8 cellular contexts compared by ENCODE assay signal in the genomic region with DNA sequence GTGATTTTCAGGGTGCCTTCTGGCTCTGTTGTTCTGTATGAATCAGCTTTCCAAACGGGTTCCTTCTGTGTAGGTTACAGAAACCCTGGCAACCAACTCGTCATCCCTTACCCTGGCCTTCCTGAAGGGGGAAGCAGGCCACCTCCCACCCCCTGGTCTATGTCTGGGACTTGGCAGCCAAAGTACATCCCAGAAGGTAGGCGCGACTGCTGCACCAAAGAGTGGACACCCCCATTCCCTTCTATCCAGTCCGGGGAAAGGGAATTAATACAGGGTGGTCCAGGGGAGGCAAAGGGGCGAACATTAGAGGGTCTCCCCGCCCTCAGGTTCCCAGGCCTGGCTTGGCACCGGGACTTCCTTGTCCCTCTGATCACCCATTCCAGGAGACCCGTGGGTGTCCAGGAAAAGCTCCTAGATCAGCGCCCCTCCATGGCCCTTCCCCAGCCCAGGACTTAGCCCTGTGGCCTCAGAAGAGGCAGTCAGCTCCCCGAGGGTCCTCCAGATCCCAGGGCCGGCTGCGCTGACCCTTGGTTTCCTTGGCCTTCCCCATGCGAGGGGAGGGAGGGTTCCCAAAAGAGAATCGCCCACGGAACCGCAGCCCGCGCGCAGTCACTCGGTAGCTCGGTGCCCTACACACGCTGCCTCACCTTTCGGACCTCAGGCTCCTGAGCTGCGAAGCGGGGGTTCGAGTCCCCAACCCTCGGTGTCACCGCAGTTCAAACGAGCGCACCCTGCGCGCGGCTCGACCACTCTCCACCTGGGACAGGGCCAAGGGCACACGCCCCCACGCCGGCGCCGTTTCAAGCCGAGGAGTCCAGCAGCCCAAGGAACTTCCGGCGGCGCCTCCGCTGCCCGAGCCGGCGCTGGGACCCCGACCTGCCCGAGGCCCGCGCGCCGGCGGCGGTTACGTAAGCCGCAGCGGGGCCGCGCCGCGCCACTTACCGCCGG. TPM values are rescaled to one million over a fixed set of nuclear protein-coding genes. Genes with fewer than 3 reads are reported as not detected.
A peak's percentile ranks its signal among the peaks of the same experiment; 100 is the strongest.
DNase-seq lines count a peak whose midpoint lies in the region; ATAC-seq and TF ChIP-seq lines count a peak whose summit lies in the region.

A gene with protein sequence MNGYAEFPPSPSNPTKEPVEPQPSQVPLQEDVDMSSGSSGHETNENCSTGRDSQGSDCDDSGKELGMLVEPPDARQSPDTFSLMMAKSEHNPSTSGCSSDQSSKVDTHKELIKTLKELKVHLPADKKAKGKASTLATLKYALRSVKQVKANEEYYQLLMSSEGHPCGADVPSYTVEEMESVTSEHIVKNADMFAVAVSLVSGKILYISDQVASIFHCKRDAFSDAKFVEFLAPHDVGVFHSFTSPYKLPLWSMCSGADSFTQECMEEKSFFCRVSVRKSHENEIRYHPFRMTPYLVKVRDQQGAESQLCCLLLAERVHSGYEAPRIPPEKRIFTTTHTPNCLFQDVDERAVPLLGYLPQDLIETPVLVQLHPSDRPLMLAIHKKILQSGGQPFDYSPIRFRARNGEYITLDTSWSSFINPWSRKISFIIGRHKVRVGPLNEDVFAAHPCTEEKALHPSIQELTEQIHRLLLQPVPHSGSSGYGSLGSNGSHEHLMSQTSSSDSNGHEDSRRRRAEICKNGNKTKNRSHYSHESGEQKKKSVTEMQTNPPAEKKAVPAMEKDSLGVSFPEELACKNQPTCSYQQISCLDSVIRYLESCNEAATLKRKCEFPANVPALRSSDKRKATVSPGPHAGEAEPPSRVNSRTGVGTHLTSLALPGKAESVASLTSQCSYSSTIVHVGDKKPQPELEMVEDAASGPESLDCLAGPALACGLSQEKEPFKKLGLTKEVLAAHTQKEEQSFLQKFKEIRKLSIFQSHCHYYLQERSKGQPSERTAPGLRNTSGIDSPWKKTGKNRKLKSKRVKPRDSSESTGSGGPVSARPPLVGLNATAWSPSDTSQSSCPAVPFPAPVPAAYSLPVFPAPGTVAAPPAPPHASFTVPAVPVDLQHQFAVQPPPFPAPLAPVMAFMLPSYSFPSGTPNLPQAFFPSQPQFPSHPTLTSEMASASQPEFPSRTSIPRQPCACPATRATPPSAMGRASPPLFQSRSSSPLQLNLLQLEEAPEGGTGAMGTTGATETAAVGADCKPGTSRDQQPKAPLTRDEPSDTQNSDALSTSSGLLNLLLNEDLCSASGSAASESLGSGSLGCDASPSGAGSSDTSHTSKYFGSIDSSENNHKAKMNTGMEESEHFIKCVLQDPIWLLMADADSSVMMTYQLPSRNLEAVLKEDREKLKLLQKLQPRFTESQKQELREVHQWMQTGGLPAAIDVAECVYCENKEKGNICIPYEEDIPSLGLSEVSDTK (N-terminal part only) (minus strand): TSS at position 909 of the 948 bp plus-strand sequence. CDS start 10,674 bp downstream, outside the sequence.

- H3K4me1 Mint-ChIP-seq in activated CD4-positive, alpha-beta memory T cell treated with anti-CD3 and anti-CD28 coated beads, Interleukin-2, amount 10 ng/mL, durations not matched to agents 7 days and 5 days = peaks cover 25% of the 10 kb centered on the region

- no peaks in the 10 kb centered on the region for H3K9me3 ChIP-seq in mucosa of descending colon

- H3K4me3 Mint-ChIP-seq in activated CD4-positive, alpha-beta memory T cell treated with anti-CD3 and anti-CD28 coated beads, Interleukin-2, amount 10 ng/mL, durations not matched to agents 7 days and 5 days = peak within 1 kb of the TSS; percentile 87

- POLR2A ChIA-PET in activated CD4-positive, alpha-beta memory T cell treated with anti-CD3 and anti-CD28 coated beads, Interleukin-2, amount 10 ng/mL, durations not matched to agents 7 days and 5 days (lab: Charles Lee) = interaction anchor here (0.8 to 3.3 kb wide), 9 partner anchors 25 to 595 kb away, joined by 3 to 7 read pairs (median 4); a partner anchor contains a TSS

- H3K4me1 ChIP-seq in mucosa of descending colon (ENCODE audit: low read depth) = peaks cover 54% of the 10 kb centered on the region

- H3K9me3 Mint-ChIP-seq in activated CD4-positive, alpha-beta memory T cell treated with anti-CD3 and anti-CD28 coated beads, Interleukin-2, amount 10 ng/mL, durations not matched to agents 7 days and 5 days = no peaks in the 10 kb centered on the region

- no peaks in the 10 kb centered on the region for H3K27me3 Mint-ChIP-seq in activated CD4-positive, alpha-beta memory T cell treated with anti-CD3 and anti-CD28 coated beads, Interleukin-2, amount 10 ng/mL, durations not matched to agents 7 days and 5 days

- no peaks in the 10 kb centered on the region for H3K36me3 Mint-ChIP-seq in activated CD4-positive, alpha-beta memory T cell treated with anti-CD3 and anti-CD28 coated beads, Interleukin-2, amount 10 ng/mL, durations not matched to agents 7 days and 5 days (ENCODE audit: low read depth)

- intact Hi-C loops in mucosa of descending colon (cut with DNase I, micrococcal nuclease) = no loop called here

- peak within 1 kb of the TSS; percentile 63 for H3K27ac ChIP-seq in substantia nigra (ENCODE audit: low read depth, low read length, poor library complexity, severe bottlenecking)

- ATAC-seq in HG02623 (IDR thresholded peaks at IDR 0.05; ENCODE audit: unreplicated experiment) = peak; percentile 34
- ATAC-seq in mucosa of descending colon = peak; percentile 25

- H3K36me3 ChIP-seq in mucosa of descending colon (ENCODE audit: low read depth) = no peaks in the 10 kb centered on the region

- DNase-seq in A172 (ENCODE audit: low spot score) = peak; percentile 49
- DNase-seq in GM10266 (ENCODE audit: extremely low spot score) = peak; percentile 53
- DNase-seq in NCI-H2227 (lab: John Stamatoyannopoulos, UW; ENCODE audit: unreplicated experiment) = peak; percentile 61
- no peak for DNase-seq in activated CD4-positive, alpha-beta memory T cell treated with anti-CD3 and anti-CD28 coated beads, Interleukin-2, amount 10 ng/mL, durations not matched to agents 7 days and 5 days
- peak; percentile 66 for DNase-seq in epithelial cell of proximal tubule (ENCODE audit: low read depth)
- peak; percentile 69 to 81 (median 79) for DNase-seq in mucosa of descending colon
- peak in 28 of 49 donors; percentile 22 to 87 (median 46) for DNase-seq in substantia nigra (lab: John Stamatoyannopoulos, UW)

- peak within 1 kb of the TSS; percentile 83 for H3K4me3 ChIP-seq in epithelial cell of proximal tubule (ENCODE audit: low read depth, low read length)
- H3K4me3 ChIP-seq in mucosa of descending colon = peak within 1 kb of the TSS; percentile 78

- H3K27ac Mint-ChIP-seq in activated CD4-positive, alpha-beta memory T cell treated with anti-CD3 and anti-CD28 coated beads, Interleukin-2, amount 10 ng/mL, durations not matched to agents 7 days and 5 days = peak within 1 kb of the TSS; percentile 82

- TF ChIP-seq CTCF in GM10266 (IDR thresholded peaks at IDR 0.05; ENCODE audit: control insufficient read depth, insufficient read depth, low read depth, missing control alignments) (no peak), epithelial cell of proximal tubule (conservative IDR thresholded peaks at IDR 0.05; ENCODE audit: low read depth, low read length) (peak; percentile 27), mucosa of descending colon (IDR thresholded peaks at IDR 0.05) (no peak)

- CTCF ChIA-PET in activated CD4-positive, alpha-beta memory T cell treated with anti-CD3 and anti-CD28 coated beads, Interleukin-2, amount 10 ng/mL, durations not matched to agents 7 days and 5 days (lab: Charles Lee) = interaction anchor here (1.0 to 2.5 kb wide), 2 partner anchors 24 to 319 kb away, joined by 3 to 13 read pairs; no protein-coding TSS in a partner anchor

RNA-seq across cellular contexts. Expression of the gene that starts here (rescaled TPM):
- 1.4 and 1.6 TPM in 2 replicates for total RNA-seq in A172 (2014; rRNA removed; shearing (Covaris generic))
- total RNA-seq in activated CD4-positive, alpha-beta memory T cell treated with anti-CD3 and anti-CD28 coated beads, Interleukin-2, amount 10 ng/mL, durations not matched to agents 7 days and 5 days = 1 to 10 TPM; 8.7 to 9.2 TPM
- total RNA-seq in epithelial cell of proximal tubule (0.86 and 4.1 TPM in 2 replicates), mucosa of descending colon (10 to 100 TPM; 22.6 to 26.8 (median 22.6) TPM)
